ENCODE assay signal across 23 cellular contexts in the genomic region with DNA sequence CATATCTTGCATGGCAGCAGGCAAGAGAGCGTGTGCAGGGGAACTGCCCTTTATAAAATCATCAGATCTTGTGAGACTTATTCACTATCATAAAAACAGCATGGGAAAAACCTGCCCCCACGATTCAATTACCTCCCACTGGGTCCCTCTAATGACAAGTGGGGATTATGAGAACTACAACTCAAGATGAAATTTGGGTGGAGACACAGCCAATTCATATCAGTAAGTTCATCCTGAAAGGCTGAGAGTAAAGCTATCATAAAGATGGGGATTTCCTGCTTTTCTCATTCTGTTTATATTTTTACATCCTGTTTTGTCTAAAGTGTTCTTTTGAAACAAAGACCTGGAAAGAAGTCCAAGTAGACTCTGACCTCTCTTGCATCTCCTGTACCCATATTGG. TPM values are rescaled to one million over a fixed set of nuclear protein-coding genes. Genes with fewer than 3 reads are reported as not detected.
DNase-seq lines count a peak whose midpoint lies in the region; ATAC-seq, FAIRE-seq and TF ChIP-seq lines count a peak whose summit lies in the region.
"Had no signal": no experiment of that assay in that cellular context is flagged by ENCODE, and none has a peak within 500 bp of the region (broad histone marks: within the 10 kb centered on the region; RNA-seq: fewer than 3 reads in every experiment).

No MANE protein-coding gene starts in this region.

- ATAC-seq in GM21717 (IDR thresholded peaks at IDR 0.05; ENCODE audit: unreplicated experiment), result no peak

- TF ChIP-seq CTCF in GM12865 (IDR thresholded peaks at IDR 0.05; ENCODE audit: insufficient read depth, low read depth, low read length, missing control alignments) (no peak), RWPE1 (conservative IDR thresholded peaks at IDR 0.05; ENCODE audit: low read depth) (no peak), tibial artery (IDR thresholded peaks at IDR 0.05) (no peak)

- CTCF ChIA-PET in RWPE1 (lab: Yijun Ruan, JAX), result no interaction called here

- POLR2A ChIA-PET in RWPE1 (lab: Yijun Ruan, JAX; ENCODE audit: low non-redundant PET), result no interaction called here

- intact Hi-C loops in tibial artery (cut with DNase I; ENCODE audit: low total_unique reads), result no loop called here

- H3K36me3 ChIP-seq in tibial artery, result no peaks in the 10 kb centered on the region
- H3K36me3 ChIP-seq: BE2C had no signal

- H3K4me1 ChIP-seq in tibial artery, result peaks cover 0 to 11% (median 7%) of the 10 kb centered on the region in 4 donors
- H3K4me1 ChIP-seq: BE2C had no signal

- FAIRE-seq in endometrium (lab: Jason Lieb, UNC), result peak; percentile 41
- FAIRE-seq: H1 had no signal

- DNase-seq in GM12865 (ENCODE audit: low read depth) (peak; percentile 32), M059J (ENCODE audit: low read depth) (peak; percentile 28), iris pigment epithelial cell (ENCODE audit: low read depth) (peak; percentile 25), RWPE1 (ENCODE audit: low spot score) (no peak), tibial artery (no peak), NCI-H1417 treated with DMSO at 0.1 percent for 48 hours (lab: John Stamatoyannopoulos, UW) (no peak)
- DNase-seq: ACHN; BE2C; C1 segment of cervical spinal cord; CD4-positive, CD25-positive, alpha-beta regulatory T cell; CD8-positive, alpha-beta memory T cell; COR-L47; DMS 273 treated with DMSO at 0.1 percent for 48 hours; DMS53; DND-41; EL; GDM1; H9; KG1 had no signal

- H3K27ac ChIP-seq in RWPE1 (no peak overlapping the region), tibial artery (no peak overlapping the region)

- H3K27me3 ChIP-seq in tibial artery, result no peaks in the 10 kb centered on the region
- H3K27me3 ChIP-seq: BE2C had no signal

- no peak overlapping the region for H3K4me3 ChIP-seq in GM12865 (ENCODE audit: low read depth, low read length)
- no peak overlapping the region for H3K4me3 ChIP-seq in tibial artery

- H3K9me3 ChIP-seq in tibial artery, result no peaks in the 10 kb centered on the region
- H3K9me3 ChIP-seq: BE2C had no signal

RNA-seq across cellular contexts. Expression of gene IL33, which starts 28.9 kb away (rescaled TPM):
- total RNA-seq in M059J (2014; rRNA removed; shearing (Covaris generic)), result 3.7 and 3.9 TPM in 2 replicates
- total RNA-seq: A172; CD4-positive, CD25-positive, alpha-beta regulatory T cell; CD8-positive, alpha-beta memory T cell; H1; H9 had no signal

Comparison
In these comparisons a context has a peak if more than half of its experiments do, and no peak if none do; other contexts are left out.
1. DNase-seq: peak in GM12865 (single experiment), M059J (single experiment) and iris pigment epithelial cell (single experiment); none in RWPE1 (single experiment), tibial artery (0 of 2) and NCI-H1417 treated with DMSO at 0.1 percent for 48 hours (single experiment).